ENCODE assay signal across 9 cellular contexts in genomic region chrX:39936886-39937770, GRCh38.
DNase-seq lines count a peak whose midpoint lies in the region; ATAC-seq lines count a peak whose summit lies in the region.
"Had no signal": no experiment of that assay in that cellular context is flagged by ENCODE, and none has a peak within 500 bp of the region (broad histone marks: within the 10 kb centered on the region; RNA-seq: fewer than 3 reads in every experiment).

No MANE protein-coding gene starts in this region.

- peak; percentile 86 for ATAC-seq in activated CD8-positive, alpha-beta memory T cell treated with anti-CD3 and anti-CD28 coated beads, Interleukin-2, amount 10 ng/mL, durations not matched to agents 7 days and 5 days
- ATAC-seq in HG03135 (IDR thresholded peaks at IDR 0.05; ENCODE audit: unreplicated experiment) (peak; percentile 82), HG03521 (IDR thresholded peaks at IDR 0.05; ENCODE audit: unreplicated experiment) (no peak)
- ATAC-seq in activated T-cell treated with anti-CD3 and anti-CD28 coated beads, Interleukin-2, amount 50 U/mL, for 4 hours, result peak; percentile 58
- peak; percentile 66 for ATAC-seq in stimulated activated effector memory CD8-positive, alpha-beta T cell treated with anti-CD3 and anti-CD28 coated beads, Interleukin-12 subunit alpha, Interleukin-12 subunit beta, amount 100 ng/mL, for 72 hours

- CTCF ChIA-PET in activated CD8-positive, alpha-beta memory T cell treated with anti-CD3 and anti-CD28 coated beads, Interleukin-2, amount 10 ng/mL, durations not matched to agents 7 days and 5 days (lab: Charles Lee), result interaction anchor here (0.9 kb wide), 1 partner anchor 83 kb away, joined by 3 read pairs; no protein-coding TSS in a partner anchor

- peak; percentile 53 for DNase-seq in activated CD8-positive, alpha-beta memory T cell treated with anti-CD3 and anti-CD28 coated beads, Interleukin-2, amount 10 ng/mL, durations not matched to agents 7 days and 5 days
- no peak for DNase-seq in activated CD8-positive, alpha-beta memory T cell treated with anti-CD3 and anti-CD28 coated beads, Interleukin-2, amount 50 U/mL, for 48 hours
- DNase-seq in activated T-cell treated with anti-CD3 and anti-CD28 coated beads, Interleukin-2, amount 50 U/mL, for 4 hours, result no peak
- peak in 1 of 2 donors; percentile 50 for DNase-seq in stimulated activated effector memory CD8-positive, alpha-beta T cell treated with anti-CD3 and anti-CD28 coated beads, Interleukin-12 subunit alpha, Interleukin-12 subunit beta, amount 100 ng/mL, for 72 hours (ENCODE audit: low spot score in 2 of 2)
- no peak for DNase-seq in HPDE6-E6E7 (ENCODE audit: extremely low spot score)
- DNase-seq in midbrain (lab: John Stamatoyannopoulos, UW), result no peak
- DNase-seq: NCI-H2171 had no signal

- no peaks in the 10 kb centered on the region for H3K27me3 Mint-ChIP-seq in activated CD8-positive, alpha-beta memory T cell treated with anti-CD3 and anti-CD28 coated beads, Interleukin-2, amount 10 ng/mL, durations not matched to agents 7 days and 5 days
- H3K27me3 Mint-ChIP-seq in activated T-cell treated with anti-CD3 and anti-CD28 coated beads, Interleukin-2, amount 50 U/mL, for 4 hours (ENCODE audit: low read depth), result no peaks in the 10 kb centered on the region

- H3K27ac Mint-ChIP-seq in activated CD8-positive, alpha-beta memory T cell treated with anti-CD3 and anti-CD28 coated beads, Interleukin-2, amount 10 ng/mL, durations not matched to agents 7 days and 5 days, result peak overlapping the region; percentile 93
- peak overlapping the region; percentile 76 for H3K27ac Mint-ChIP-seq in stimulated activated effector memory CD8-positive, alpha-beta T cell treated with anti-CD3 and anti-CD28 coated beads, Interleukin-12 subunit alpha, Interleukin-12 subunit beta, amount 100 ng/mL, for 72 hours

- H3K4me1 Mint-ChIP-seq in activated CD8-positive, alpha-beta memory T cell treated with anti-CD3 and anti-CD28 coated beads, Interleukin-2, amount 10 ng/mL, durations not matched to agents 7 days and 5 days, result peaks cover 18% of the 10 kb centered on the region
- peaks cover 12% of the 10 kb centered on the region for H3K4me1 Mint-ChIP-seq in activated T-cell treated with anti-CD3 and anti-CD28 coated beads, Interleukin-2, amount 50 U/mL, for 4 hours (ENCODE audit: low read depth)
- peaks cover 6% of the 10 kb centered on the region for H3K4me1 Mint-ChIP-seq in stimulated activated effector memory CD8-positive, alpha-beta T cell treated with anti-CD3 and anti-CD28 coated beads, Interleukin-12 subunit alpha, Interleukin-12 subunit beta, amount 100 ng/mL, for 72 hours

- no peaks in the 10 kb centered on the region for H3K9me3 Mint-ChIP-seq in activated CD8-positive, alpha-beta memory T cell treated with anti-CD3 and anti-CD28 coated beads, Interleukin-2, amount 10 ng/mL, durations not matched to agents 7 days and 5 days (ENCODE audit: low read depth)
- no peaks in the 10 kb centered on the region for H3K9me3 Mint-ChIP-seq in activated T-cell treated with anti-CD3 and anti-CD28 coated beads, Interleukin-2, amount 50 U/mL, for 4 hours
- no peaks in the 10 kb centered on the region for H3K9me3 Mint-ChIP-seq in stimulated activated effector memory CD8-positive, alpha-beta T cell treated with anti-CD3 and anti-CD28 coated beads, Interleukin-12 subunit alpha, Interleukin-12 subunit beta, amount 100 ng/mL, for 72 hours

- H3K4me3 Mint-ChIP-seq in activated CD8-positive, alpha-beta memory T cell treated with anti-CD3 and anti-CD28 coated beads, Interleukin-2, amount 10 ng/mL, durations not matched to agents 7 days and 5 days, result peak overlapping the region; percentile 73
- peak overlapping the region; percentile 62 for H3K4me3 Mint-ChIP-seq in activated T-cell treated with anti-CD3 and anti-CD28 coated beads, Interleukin-2, amount 50 U/mL, for 4 hours
- peak overlapping the region; percentile 66 for H3K4me3 Mint-ChIP-seq in stimulated activated effector memory CD8-positive, alpha-beta T cell treated with anti-CD3 and anti-CD28 coated beads, Interleukin-12 subunit alpha, Interleukin-12 subunit beta, amount 100 ng/mL, for 72 hours

- H3K36me3 Mint-ChIP-seq in activated CD8-positive, alpha-beta memory T cell treated with anti-CD3 and anti-CD28 coated beads, Interleukin-2, amount 10 ng/mL, durations not matched to agents 7 days and 5 days, result no peaks in the 10 kb centered on the region
- H3K36me3 Mint-ChIP-seq in activated T-cell treated with anti-CD3 and anti-CD28 coated beads, Interleukin-2, amount 50 U/mL, for 4 hours (ENCODE audit: insufficient read depth), result no peaks in the 10 kb centered on the region
- no peaks in the 10 kb centered on the region for H3K36me3 Mint-ChIP-seq in stimulated activated effector memory CD8-positive, alpha-beta T cell treated with anti-CD3 and anti-CD28 coated beads, Interleukin-12 subunit alpha, Interleukin-12 subunit beta, amount 100 ng/mL, for 72 hours
